Comparison of ENCODE assay signal across 9 cellular contexts in genomic region chr1:61053281-61053711, GRCh38. TPM values are rescaled to one million over a fixed set of nuclear protein-coding genes. Genes with fewer than 3 reads are reported as not detected.
DNase-seq lines count a peak whose midpoint lies in the region; ATAC-seq, FAIRE-seq and TF ChIP-seq lines count a peak whose summit lies in the region.
"Had no signal": no experiment of that assay in that cellular context is flagged by ENCODE, and none has a peak within 500 bp of the region (broad histone marks: within the 10 kb centered on the region; RNA-seq: fewer than 3 reads in every experiment).

No MANE protein-coding gene starts in this region.

- CTCF ChIA-PET in HepG2 (lab: Yijun Ruan, JAX; ENCODE audit: low intra/inter-chr PET ratio, low total read pairs): no interaction called here

- peaks cover 71% of the 10 kb centered on the region for H3K27me3 Mint-ChIP-seq in T-helper 1 cell treated with Interleukin-12 subunit alpha and Interleukin-12 subunit beta and Interleukin-4 antibody, amounts not matched to agents 30 μg/mL and 1 μg/mL, for 36 hours (ENCODE audit: low read depth)
- peaks cover 63% of the 10 kb centered on the region for H3K27me3 Mint-ChIP-seq in astrocyte (ENCODE audit: low read depth, unreplicated experiment)

- no peak overlapping the region for H3K4me3 ChIP-seq in astrocyte (ENCODE audit: insufficient read depth, low read depth, low read length)
- H3K4me3 ChIP-seq in HepG2 (replicated peaks in 1 of 3; ENCODE audit: insufficient read depth in 1 of 3, low read depth in 2 of 3, low read length in 3 of 3): peak overlapping the region; percentile 58 to 77 (median 68); a peak in 5 of 6 replicates
- H3K4me3 ChIP-seq in subcutaneous abdominal adipose tissue (ENCODE audit: low read depth in 1 of 5, low read length in 5 of 5): peak overlapping the region; percentile 65 to 74 (median 70)

- H3K36me3 Mint-ChIP-seq in T-helper 1 cell treated with Interleukin-12 subunit alpha and Interleukin-12 subunit beta and Interleukin-4 antibody, amounts not matched to agents 30 μg/mL and 1 μg/mL, for 36 hours (ENCODE audit: low read depth): no peaks in the 10 kb centered on the region
- H3K36me3 Mint-ChIP-seq in astrocyte (ENCODE audit: low read depth, unreplicated experiment): no peaks in the 10 kb centered on the region

- TF ChIP-seq CTCF in astrocyte (IDR thresholded peaks at IDR 0.05; ENCODE audit: insufficient read depth, low read depth, low read length): no peak
- no peak for TF ChIP-seq CTCF in HepG2 (CRISPR knock-in tag; IDR thresholded peaks at IDR 0.05)

- H3K9me3 ChIP-seq in astrocyte (ENCODE audit: insufficient read depth, low read depth, low read length) (no peaks in the 10 kb centered on the region), HepG2 (ENCODE audit: low read length) (no peaks in the 10 kb centered on the region), subcutaneous abdominal adipose tissue (ENCODE audit: control insufficient read depth in 5 of 5, low read length in 5 of 5) (no peaks in the 10 kb centered on the region)

- H3K4me3 Mint-ChIP-seq in T-helper 1 cell treated with Interleukin-12 subunit alpha and Interleukin-12 subunit beta and Interleukin-4 antibody, amounts not matched to agents 30 μg/mL and 1 μg/mL, for 36 hours: peak overlapping the region; percentile 84
- peak overlapping the region; percentile 69 for H3K4me3 Mint-ChIP-seq in astrocyte (ENCODE audit: unreplicated experiment)

- H3K27me3 ChIP-seq in astrocyte (ENCODE audit: insufficient read depth, low read length) (peaks cover 57% of the 10 kb centered on the region), HepG2 (ENCODE audit: control insufficient read depth in 1 of 2, insufficient read depth in 2 of 2, low read length in 2 of 2) (peaks cover 2 to 32% of the 10 kb centered on the region in 2 experiments; a peak in 4 of 5 replicates), subcutaneous abdominal adipose tissue (ENCODE audit: control insufficient read depth in 5 of 5, insufficient read depth in 4 of 5, low read length in 5 of 5) (no peaks in the 10 kb centered on the region)

- H3K9ac ChIP-seq in astrocyte (ENCODE audit: low read length) (no peak overlapping the region), HepG2 (ENCODE audit: insufficient read depth, low read depth, low read length) (peak overlapping the region; percentile 26; the same call in 1 of the 2 replicates), subcutaneous abdominal adipose tissue (ENCODE audit: low read length in 5 of 5) (peak overlapping the region in 4 of 5 donors; percentile 7 to 73 (median 56))

- BruUV-seq in HepG2 (replicated peaks; lab: Mats Ljungman, UMichigan): no TSS peak

- no peaks in the 10 kb centered on the region for H3K79me2 ChIP-seq in astrocyte (ENCODE audit: insufficient read depth, low read length)
- no peaks in the 10 kb centered on the region for H3K79me2 ChIP-seq in HepG2 (ENCODE audit: insufficient read depth, low read length)

- H3K36me3 ChIP-seq in astrocyte (ENCODE audit: insufficient read depth, low read length) (no peaks in the 10 kb centered on the region), HepG2 (replicated peaks in 1 of 2; ENCODE audit: control insufficient read depth in 1 of 2, insufficient read depth in 2 of 2, low read length in 2 of 2) (no peaks in the 10 kb centered on the region), subcutaneous abdominal adipose tissue (ENCODE audit: control insufficient read depth in 5 of 5, insufficient read depth in 5 of 5, low read length in 5 of 5) (no peaks in the 10 kb centered on the region)

- in situ Hi-C loops in HepG2 (cut with HindIII; ENCODE audit: extremely low pct_ligation_motif_present, low pct_unique_long_range_greater_than_20kb): loop anchor here (5.0 kb wide), 2 partner anchors 284 to 399 kb away; no protein-coding TSS in a partner anchor

- no peak for TF ChIP-seq EP300 in HepG2 (IDR thresholded peaks at IDR 0.05; ENCODE audit: low read depth in 2 of 2, low read length in 2 of 2)
- TF ChIP-seq EP300 in HepG2 (CRISPR knock-in tag; IDR thresholded peaks at IDR 0.05; ENCODE audit: borderline replicate concordance): no peak

- H3K4me2 ChIP-seq in astrocyte (ENCODE audit: low read length): peak overlapping the region; percentile 54
- peak overlapping the region; percentile 86 for H3K4me2 ChIP-seq in HepG2 (ENCODE audit: low read depth, low read length)

- intact Hi-C loops in HepG2 (cut with micrococcal nuclease; ENCODE audit: unreplicated experiment): loop anchor here (5.0 to 10.0 kb wide), 5 partner anchors 34 to 802 kb away; no protein-coding TSS in a partner anchor

- TF ChIP-seq POLR2A in HepG2 (IDR thresholded peaks at IDR 0.05; ENCODE audit: insufficient read depth in 1 of 2, low read depth in 2 of 2, low read length in 2 of 2): no peak

- H3K4me1 ChIP-seq in astrocyte (ENCODE audit: insufficient read depth, low read length) (peaks cover 3% of the 10 kb centered on the region), HepG2 (ENCODE audit: insufficient read depth, low read length) (peaks cover 45% of the 10 kb centered on the region), subcutaneous abdominal adipose tissue (ENCODE audit: control insufficient read depth in 5 of 5, insufficient read depth in 5 of 5, low read length in 5 of 5) (peaks cover 3 to 64% (median 53%) of the 10 kb centered on the region in 5 donors)

- H3K4me1 Mint-ChIP-seq in T-helper 1 cell treated with Interleukin-12 subunit alpha and Interleukin-12 subunit beta and Interleukin-4 antibody, amounts not matched to agents 30 μg/mL and 1 μg/mL, for 36 hours (ENCODE audit: low read depth): peaks cover 31% of the 10 kb centered on the region
- peaks cover 6% of the 10 kb centered on the region for H3K4me1 Mint-ChIP-seq in astrocyte (ENCODE audit: low read depth, unreplicated experiment)

- H2AFZ ChIP-seq in astrocyte (ENCODE audit: low read depth, low read length) (peak overlapping the region; percentile 53), HepG2 (ENCODE audit: low read length) (no peak overlapping the region)

- ATAC-seq in HepG2 (no peak), GM21528 (IDR thresholded peaks at IDR 0.05; ENCODE audit: low FRiP score, unreplicated experiment) (no peak)

- H4K20me1 ChIP-seq in astrocyte (ENCODE audit: insufficient read depth, low read length): peaks cover 7% of the 10 kb centered on the region
- no peaks in the 10 kb centered on the region for H4K20me1 ChIP-seq in HepG2 (ENCODE audit: insufficient read depth, low read length)

- FAIRE-seq in astrocyte (lab: Jason Lieb, UNC) (no peak), HepG2 (lab: Jason Lieb, UNC) (no peak)

- H3K9me3 Mint-ChIP-seq in T-helper 1 cell treated with Interleukin-12 subunit alpha and Interleukin-12 subunit beta and Interleukin-4 antibody, amounts not matched to agents 30 μg/mL and 1 μg/mL, for 36 hours: no peaks in the 10 kb centered on the region
- H3K9me3 Mint-ChIP-seq in astrocyte (ENCODE audit: unreplicated experiment): no peaks in the 10 kb centered on the region

- peak overlapping the region; percentile 41 for H3K27ac Mint-ChIP-seq in T-helper 1 cell treated with Interleukin-12 subunit alpha and Interleukin-12 subunit beta and Interleukin-4 antibody, amounts not matched to agents 30 μg/mL and 1 μg/mL, for 36 hours
- no peak overlapping the region for H3K27ac Mint-ChIP-seq in astrocyte (ENCODE audit: unreplicated experiment)

- POLR2A ChIA-PET in HepG2 (lab: Yijun Ruan, JAX): interaction anchor here (1.0 kb wide), 1 partner anchor 24 kb away, joined by 4 read pairs; no protein-coding TSS in a partner anchor

- 18% methylated on average over 6 of the region's 6 CpGs for WGBS in HepG2 (ENCODE audit: low lambda C conversion rate)

- TF ChIP-seq RAD21 in HepG2 (CRISPR knock-in tag; IDR thresholded peaks at IDR 0.05): no peak

- H3K27ac ChIP-seq in astrocyte (ENCODE audit: low read depth, low read length) (no peak overlapping the region), HepG2 (ENCODE audit: extremely low read length, insufficient read depth, low read length) (no peak overlapping the region), subcutaneous abdominal adipose tissue (ENCODE audit: low read depth, low read length) (peak overlapping the region; percentile 96)

- DNase-seq in T-helper 1 cell: no peak
- DNase-seq in astrocyte (ENCODE audit: low read depth): no peak
- DNase-seq in HepG2 (ENCODE audit: low spot score): no peak
- DNase-seq in OCI-M1 (lab: John Stamatoyannopoulos, UW): no peak
- no peak for DNase-seq in activated effector memory CD4-positive, alpha-beta T cell treated with anti-CD3 and anti-CD28 coated beads, Interleukin-2, amount 50 U/mL, for 16 hours
- DNase-seq: KBM-7 had no signal

TF ChIP-seq in HepG2, 621 proteins besides CTCF, POLR2A, EP300 and RAD21 (continues in another document):
- TF ChIP-seq ZNF747 (CRISPR knock-in tag; IDR thresholded peaks at IDR 0.05; ENCODE audit: borderline replicate concordance) (no peak), SUZ12 (IDR thresholded peaks at IDR 0.05; ENCODE audit: low read depth, low read length) (no peak), HNRNPUL1 (IDR thresholded peaks at IDR 0.05; ENCODE audit: low read depth, low read length) (no peak), PRMT3 (CRISPR knock-in tag; IDR thresholded peaks at IDR 0.05; ENCODE audit: borderline replicate concordance, low read depth) (no peak), ZNF530 (CRISPR knock-in tag; IDR thresholded peaks at IDR 0.05; ENCODE audit: low read depth) (no peak)

RNA-seq across cellular contexts. Expression of gene NFIA, which starts 29.1 kb away (rescaled TPM):
- total RNA-seq in astrocyte (4.6 and 7.2 TPM in 2 replicates), HepG2 (2016; rRNA removed; fragmentation: Illumina TruSeq; extraction: Trizol) (14.8 and 28.5 TPM in 2 replicates)
- total RNA-seq in HepG2 (2016; cell fraction: cytosol; rRNA removed; fragmentation: Illumina TruSeq; extraction: Trizol; ENCODE audit: low read depth): 8.1 and 8.4 TPM in 2 replicates
- 11.5 and 25.9 TPM in 2 replicates for total RNA-seq in HepG2 (2016; cell fraction: insoluble cytoplasmic fraction; rRNA removed; fragmentation: Illumina TruSeq; extraction: Trizol)
- total RNA-seq in HepG2 (2016; cell fraction: membrane; rRNA removed; fragmentation: Illumina TruSeq; extraction: Trizol): 7.4 and 7.5 TPM in 2 replicates
- total RNA-seq in HepG2 (2016; cell fraction: nucleus; rRNA removed; fragmentation: Illumina TruSeq; extraction: Trizol): 110 and 115 TPM in 2 replicates
- polyA plus RNA-seq in HepG2 (2011; rRNA removed): 14.1 and 14.7 TPM in 2 replicates
- 11.0 and 12.6 TPM in 2 replicates for polyA plus RNA-seq in HepG2 (2011; cell fraction: cytosol; rRNA removed)
- polyA plus RNA-seq in HepG2 (2011; cell fraction: nucleus; rRNA removed): 20.1 and 25.7 TPM in 2 replicates
- 4.5 and 5.7 TPM in 2 replicates for polyA plus RNA-seq in HepG2 (2012)
- polyA plus RNA-seq in HepG2 (2016; cell fraction: cytosol; fragmentation: Illumina TruSeq; extraction: Trizol; ENCODE audit: low read depth): 0.64 and 0.71 TPM in 2 replicates
- 11.5 and 13.5 TPM in 2 replicates for polyA plus RNA-seq in HepG2 (2016; cell fraction: insoluble cytoplasmic fraction; fragmentation: Illumina TruSeq; extraction: Trizol; ENCODE audit: low read depth)
- 3.0 and 3.1 TPM in 2 replicates for polyA plus RNA-seq in HepG2 (2016; cell fraction: membrane; fragmentation: Illumina TruSeq; extraction: Trizol; ENCODE audit: low read depth)
- polyA plus RNA-seq in HepG2 (2016; cell fraction: nucleus; fragmentation: Illumina TruSeq; extraction: Trizol; ENCODE audit: insufficient read depth, low read depth): 15.9 and 21.9 TPM in 2 replicates
- 62.5 and 117 TPM in 2 replicates for polyA minus RNA-seq in HepG2 (2011; rRNA and poly(A)+ RNA removed; ENCODE audit: low replicate concordance)
- 18.3 and 19.2 TPM in 2 replicates for polyA minus RNA-seq in HepG2 (2011; cell fraction: cytosol; rRNA and poly(A)+ RNA removed)
- 167 and 202 TPM in 2 replicates for polyA minus RNA-seq in HepG2 (2011; cell fraction: nucleus; rRNA and poly(A)+ RNA removed)
